ENCODE assay signal across 16 cellular contexts in genomic region chr1:207313131-207313530, GRCh38.
"Had no signal": no experiment of that assay in that cellular context is flagged by ENCODE, and none has a peak within 500 bp of the region (broad histone marks: within the 10 kb centered on the region; RNA-seq: fewer than 3 reads in every experiment).

No MANE protein-coding gene starts in this region.

- H3K27ac ChIP-seq: ascending aorta, cardiac muscle cell had no signal

- H3K9me3 ChIP-seq: ascending aorta had no signal

- H3K36me3 ChIP-seq: ascending aorta, cardiac muscle cell had no signal

- H3K36me3 Mint-ChIP-seq: immature natural killer cell, natural killer cell had no signal

- H3K9me3 Mint-ChIP-seq: activated T-cell treated with anti-CD3 and anti-CD28 coated beads, Interleukin-2, amount 50 U/mL, for 4 hours; immature natural killer cell; natural killer cell had no signal

- H3K4me3 Mint-ChIP-seq: activated CD8-positive, alpha-beta memory T cell treated with anti-CD3 and anti-CD28 coated beads, Interleukin-2, amount 10 ng/mL, durations not matched to agents 7 days and 5 days; activated naive CD8-positive, alpha-beta T cell treated with anti-CD3 and anti-CD28 coated beads, Interleukin-2, amount 10 ng/mL, durations not matched to agents 7 days and 5 days; activated T-cell treated with anti-CD3 and anti-CD28 coated beads, Interleukin-2, amount 50 U/mL, for 4 hours; immature natural killer cell; natural killer cell had no signal

- H3K27me3 Mint-ChIP-seq: activated CD8-positive, alpha-beta memory T cell treated with anti-CD3 and anti-CD28 coated beads, Interleukin-2, amount 10 ng/mL, durations not matched to agents 7 days and 5 days; activated naive CD8-positive, alpha-beta T cell treated with anti-CD3 and anti-CD28 coated beads, Interleukin-2, amount 10 ng/mL, durations not matched to agents 7 days and 5 days had no signal

- H3K27ac Mint-ChIP-seq: activated CD8-positive, alpha-beta memory T cell treated with anti-CD3 and anti-CD28 coated beads, Interleukin-2, amount 10 ng/mL, durations not matched to agents 7 days and 5 days; activated naive CD8-positive, alpha-beta T cell treated with anti-CD3 and anti-CD28 coated beads, Interleukin-2, amount 10 ng/mL, durations not matched to agents 7 days and 5 days; immature natural killer cell; natural killer cell had no signal

- DNase-seq: activated CD4-positive, alpha-beta T cell treated with anti-CD3 and anti-CD28 coated beads, Interleukin-2, amount 50 U/mL, for 48 hours; activated CD4-positive, CD25-positive, alpha-beta regulatory T cell treated with anti-CD3 and anti-CD28 coated beads, Interleukin-2, amount 50 U/mL, for 72 hours; activated CD8-positive, alpha-beta memory T cell treated with anti-CD3 and anti-CD28 coated beads, Interleukin-2, amount 10 ng/mL, durations not matched to agents 7 days and 5 days; activated gamma-delta T cell treated with Interleukin-2 at 50 U/mL for 16 hours; activated naive CD8-positive, alpha-beta T cell treated with anti-CD3 and anti-CD28 coated beads, Interleukin-2, amount 10 ng/mL, durations not matched to agents 7 days and 5 days; activated T-cell treated with anti-CD3 and anti-CD28 coated beads, Interleukin-2, amount 50 U/mL, for 4 hours; glutamatergic neuron; immature natural killer cell; left cardiac atrium; natural killer cell; nucleus accumbens; right cardiac atrium; small intestine had no signal

- H3K4me3 ChIP-seq: ascending aorta, cardiac muscle cell, lung had no signal

- H3K27me3 ChIP-seq: ascending aorta, cardiac muscle cell had no signal
